In the genomic region with DNA sequence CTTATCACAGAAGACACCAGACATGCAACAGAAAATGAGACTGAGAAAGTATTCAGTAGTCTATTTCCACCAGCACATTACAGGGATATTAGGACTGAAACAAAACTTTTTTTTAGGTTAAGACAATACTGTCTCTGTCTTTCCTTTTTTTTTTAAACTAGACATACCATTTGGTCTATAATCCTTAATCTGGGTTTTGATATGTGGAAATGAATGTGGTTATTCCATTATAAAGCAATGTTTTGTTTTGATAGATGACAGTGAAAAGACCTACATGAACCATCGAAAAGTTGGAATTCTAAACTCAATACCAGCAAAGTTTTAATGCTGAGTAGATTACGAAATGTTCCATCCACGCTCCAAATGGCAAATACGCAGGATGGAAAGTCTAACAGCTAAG, we compare ENCODE assay signal across 18 cellular contexts.
DNase-seq lines count a peak whose midpoint lies in the region; ATAC-seq and TF ChIP-seq lines count a peak whose summit lies in the region.
"Had no signal": no experiment of that assay in that cellular context is flagged by ENCODE, and none has a peak within 500 bp of the region (broad histone marks: within the 10 kb centered on the region; RNA-seq: fewer than 3 reads in every experiment).

No MANE protein-coding gene starts in this region.

- TF ChIP-seq CTCF in OCI-LY1 (IDR thresholded peaks at IDR 0.05; ENCODE audit: low read length): no peak
- no peak for TF ChIP-seq CTCF in psoas muscle (IDR thresholded peaks at IDR 0.05)

- H3K9me3 Mint-ChIP-seq in activated T-helper 1 cell treated with anti-CD3 and anti-CD28 coated beads, Interleukin-12 subunit alpha, Interleukin-12 subunit beta, Interleukin-2, Interleukin-4 antibody, amounts not matched to agents 30 ng/mL and 10 ng/mL and 1 ng/mL, durations not matched to agents 14 hours and 24 hours and 36 hours: no peaks in the 10 kb centered on the region

- peak overlapping the region; percentile 50; the same call in 1 of the 2 replicates for H3K4me2 ChIP-seq in OCI-LY1 (ENCODE audit: low read length)

- ATAC-seq in psoas muscle (no peak), GM19351 (IDR thresholded peaks at IDR 0.05; ENCODE audit: unreplicated experiment) (no peak), GM18868 (IDR thresholded peaks at IDR 0.05; ENCODE audit: unreplicated experiment) (no peak)
- ATAC-seq: HepG2 had no signal

- no peaks in the 10 kb centered on the region for H3K27me3 Mint-ChIP-seq in activated T-helper 1 cell treated with anti-CD3 and anti-CD28 coated beads, Interleukin-12 subunit alpha, Interleukin-12 subunit beta, Interleukin-2, Interleukin-4 antibody, amounts not matched to agents 30 ng/mL and 10 ng/mL and 1 ng/mL, durations not matched to agents 14 hours and 24 hours and 36 hours (ENCODE audit: insufficient read depth)

- no peak overlapping the region for H3K27ac Mint-ChIP-seq in activated T-helper 1 cell treated with anti-CD3 and anti-CD28 coated beads, Interleukin-12 subunit alpha, Interleukin-12 subunit beta, Interleukin-2, Interleukin-4 antibody, amounts not matched to agents 30 ng/mL and 10 ng/mL and 1 ng/mL, durations not matched to agents 14 hours and 24 hours and 36 hours

- no peaks in the 10 kb centered on the region for H3K4me1 Mint-ChIP-seq in activated T-helper 1 cell treated with anti-CD3 and anti-CD28 coated beads, Interleukin-12 subunit alpha, Interleukin-12 subunit beta, Interleukin-2, Interleukin-4 antibody, amounts not matched to agents 30 ng/mL and 10 ng/mL and 1 ng/mL, durations not matched to agents 14 hours and 24 hours and 36 hours (ENCODE audit: low read depth)

- H3K36me3 ChIP-seq in OCI-LY1 (ENCODE audit: insufficient read depth, low read length): peaks cover 20% of the 10 kb centered on the region; the same call in 1 of the 2 replicates
- H3K36me3 ChIP-seq in psoas muscle (ENCODE audit: insufficient read depth in 1 of 2, low read depth in 1 of 2): peaks cover 0 to 13% of the 10 kb centered on the region in 2 donors
- H3K36me3 ChIP-seq: Peyer's patch had no signal

- no peaks in the 10 kb centered on the region for H3K36me3 Mint-ChIP-seq in activated T-helper 1 cell treated with anti-CD3 and anti-CD28 coated beads, Interleukin-12 subunit alpha, Interleukin-12 subunit beta, Interleukin-2, Interleukin-4 antibody, amounts not matched to agents 30 ng/mL and 10 ng/mL and 1 ng/mL, durations not matched to agents 14 hours and 24 hours and 36 hours (ENCODE audit: low read depth)

- H3F3A ChIP-seq in OCI-LY1 (ENCODE audit: insufficient read depth, low read length): no peaks in the 10 kb centered on the region

- no peaks in the 10 kb centered on the region for H3K9me2 ChIP-seq in OCI-LY1 (ENCODE audit: low read depth, low read length)

- no peaks in the 10 kb centered on the region for H4K20me1 ChIP-seq in OCI-LY1 (ENCODE audit: insufficient read depth, low read length)

- H3K27ac ChIP-seq in OCI-LY1 (ENCODE audit: low read depth, low read length, poor library complexity, severe bottlenecking) (peak overlapping the region; percentile 81), psoas muscle (peak overlapping the region; percentile 38)
- H3K27ac ChIP-seq: Peyer's patch had no signal

- intact Hi-C loops in psoas muscle (cut with DNase I): no loop called here
- intact Hi-C loops in activated T-helper 1 cell treated with anti-CD3 and anti-CD28 coated beads, Interleukin-12 subunit alpha, Interleukin-12 subunit beta, Interleukin-2, Interleukin-4 antibody, amounts not matched to agents 30 ng/mL and 10 ng/mL and 1 ng/mL, durations not matched to agents 14 hours and 24 hours and 36 hours (cut with micrococcal nuclease): no loop called here

- peak; percentile 42 for DNase-seq in COLO829 (ENCODE audit: low spot score)
- DNase-seq in foreskin melanocyte: peak; percentile 89
- no peak for DNase-seq in psoas muscle
- DNase-seq in NCI-H82 treated with DMSO at 0.1 percent for 48 hours (lab: John Stamatoyannopoulos, UW; ENCODE audit: unreplicated experiment): no peak
- no peak for DNase-seq in activated T-helper 1 cell treated with anti-CD3 and anti-CD28 coated beads, Interleukin-12 subunit alpha, Interleukin-12 subunit beta, Interleukin-2, Interleukin-4 antibody, amounts not matched to agents 30 ng/mL and 10 ng/mL and 1 ng/mL, durations not matched to agents 14 hours and 24 hours and 36 hours (ENCODE audit: low spot score)
- DNase-seq: Caco-2, GF-D8, KG1, NCI-H187 treated with DMSO at 0.1 percent for 48 hours, NCI-H2227 treated with DMSO at 0.1 percent for 48 hours, NCI-H510A treated with DMSO at 0.1 percent for 48 hours, NCI-H82, Peyer's patch had no signal

- H3K9ac ChIP-seq in OCI-LY1 (ENCODE audit: low read length): no peak overlapping the region; the same call in 1 of the 2 replicates

- H3K27me3 ChIP-seq in OCI-LY1 (ENCODE audit: insufficient read depth, low read length) (no peaks in the 10 kb centered on the region), psoas muscle (ENCODE audit: insufficient read depth in 3 of 3, low read length in 2 of 3) (no peaks in the 10 kb centered on the region)
- H3K27me3 ChIP-seq: Peyer's patch had no signal

- H3K4me3 Mint-ChIP-seq in activated T-helper 1 cell treated with anti-CD3 and anti-CD28 coated beads, Interleukin-12 subunit alpha, Interleukin-12 subunit beta, Interleukin-2, Interleukin-4 antibody, amounts not matched to agents 30 ng/mL and 10 ng/mL and 1 ng/mL, durations not matched to agents 14 hours and 24 hours and 36 hours: no peak overlapping the region

- H3K79me2 ChIP-seq in OCI-LY1 (ENCODE audit: insufficient read depth, low read length): no peaks in the 10 kb centered on the region

- H3K9me3 ChIP-seq in OCI-LY1 (ENCODE audit: low read length) (no peaks in the 10 kb centered on the region), psoas muscle (no peaks in the 10 kb centered on the region)
- H3K9me3 ChIP-seq: Caco-2, Peyer's patch had no signal

- WGBS in psoas muscle, 3 donors: 43 to 73% (median 57%) methylated on average over 4 of the region's 4 CpGs

- H3K4me1 ChIP-seq in OCI-LY1 (ENCODE audit: insufficient read depth, low read length, severe bottlenecking): peaks cover 95% of the 10 kb centered on the region
- H3K4me1 ChIP-seq in psoas muscle: peaks cover 45% of the 10 kb centered on the region
- H3K4me1 ChIP-seq: Caco-2, Peyer's patch had no signal

- no peak overlapping the region for H2AFZ ChIP-seq in OCI-LY1 (ENCODE audit: low read length)

- no peak overlapping the region for H3K4me3 ChIP-seq in OCI-LY1 (ENCODE audit: low read depth, low read length, poor library complexity, severe bottlenecking)
- H3K4me3 ChIP-seq in psoas muscle: no peak overlapping the region
- H3K4me3 ChIP-seq: Peyer's patch, SK-N-MC had no signal

Comparison
In these comparisons a context has a peak if more than half of its experiments do, and no peak if none do; other contexts are left out.
1. DNase-seq: peak in COLO829 (single experiment) and foreskin melanocyte (single experiment); none in psoas muscle (0 of 2), NCI-H82 treated with DMSO at 0.1 percent for 48 hours (single experiment) and activated T-helper 1 cell treated with anti-CD3 and anti-CD28 coated beads, Interleukin-12 subunit alpha, Interleukin-12 subunit beta, Interleukin-2, Interleukin-4 antibody, amounts not matched to agents 30 ng/mL and 10 ng/mL and 1 ng/mL, durations not matched to agents 14 hours and 24 hours and 36 hours (single experiment).